21 cellular contexts compared by ENCODE assay signal in genomic region chr20:17808782-17809181, GRCh38.
DNase-seq lines count a peak whose midpoint lies in the region; ATAC-seq and TF ChIP-seq lines count a peak whose summit lies in the region.
"Had no signal": no experiment of that assay in that cellular context is flagged by ENCODE, and none has a peak within 500 bp of the region (broad histone marks: within the 10 kb centered on the region; RNA-seq: fewer than 3 reads in every experiment).

No MANE protein-coding gene starts in this region.

- DNase-seq in GM23248: no peak
- no peak for DNase-seq in colonic mucosa
- no peak for DNase-seq in mesenchymal stem cell
- DNase-seq in stomach: no peak
- no peak for DNase-seq in trophoblast cell
- no peak for DNase-seq in activated CD4-positive, CD25-positive, alpha-beta regulatory T cell treated with anti-CD3 and anti-CD28 coated beads, Interleukin-2, amount 50 U/mL, for 72 hours
- no peak for DNase-seq in COLO829 (ENCODE audit: low spot score)
- DNase-seq: activated CD4-positive, alpha-beta T cell treated with anti-CD3 and anti-CD28 coated beads, Interleukin-2, amount 50 U/mL, for 48 hours; activated naive CD4-positive, alpha-beta T cell; activated T-cell treated with anti-CD3 and anti-CD28 coated beads for 4 hours; CD8-positive, alpha-beta memory T cell; DMS79; kidney glomerular epithelial cell; MG63; mucosa of descending colon; SHP77; stimulated activated CD4-positive, alpha-beta T cell treated with anti-CD3 and anti-CD28 coated beads, Interleukin-1b, Interleukin-23, amount 100 ng/mL, for 48 hours; stimulated activated naive CD4-positive, alpha-beta T cell treated with Interleukin-2 at 50 U/mL for 16 hours had no signal

- intact Hi-C loops in colonic mucosa (cut with DNase I): no loop called here
- intact Hi-C loops in stomach (cut with DNase I; ENCODE audit: low total_unique reads): no loop called here

- no peak for ATAC-seq in HG03469 (IDR thresholded peaks at IDR 0.05; ENCODE audit: unreplicated experiment)
- ATAC-seq: HCT116, mucosa of descending colon had no signal

- peak overlapping the region in 1 of 2 experiments; percentile 42 for H3K4ac ChIP-seq in mesenchymal stem cell (ENCODE audit: low read depth in 1 of 2, low read length in 2 of 2)
- no peak overlapping the region for H3K4ac ChIP-seq in trophoblast cell (ENCODE audit: low read depth, low read length)

- H2BK12ac ChIP-seq in mesenchymal stem cell (ENCODE audit: low read length in 2 of 2) (peak overlapping the region in 1 of 2 experiments; percentile 52), trophoblast cell (ENCODE audit: low read length) (no peak overlapping the region)

- peak overlapping the region; percentile 72 for H4K91ac ChIP-seq in mesenchymal stem cell (ENCODE audit: low read length)
- no peak overlapping the region for H4K91ac ChIP-seq in trophoblast cell (ENCODE audit: low read depth, low read length)

- H3K36me3 ChIP-seq in GM23248 (ENCODE audit: low read depth): no peaks in the 10 kb centered on the region
- H3K36me3 ChIP-seq in colonic mucosa: no peaks in the 10 kb centered on the region
- H3K36me3 ChIP-seq in mesenchymal stem cell (ENCODE audit: control insufficient read depth in 1 of 2, insufficient read depth in 2 of 2, low read depth in 1 of 2, low read length in 2 of 2): no peaks in the 10 kb centered on the region
- H3K36me3 ChIP-seq in stomach: no peaks in the 10 kb centered on the region
- no peaks in the 10 kb centered on the region for H3K36me3 ChIP-seq in trophoblast cell (ENCODE audit: control insufficient read depth in 1 of 2, insufficient read depth in 2 of 2, low read length in 2 of 2)
- H3K36me3 ChIP-seq: MG63 had no signal

- H3K79me1 ChIP-seq in mesenchymal stem cell (replicated peaks; ENCODE audit: low read length, poor library complexity, severe bottlenecking): no peaks in the 10 kb centered on the region
- peaks cover 4% of the 10 kb centered on the region for H3K79me1 ChIP-seq in trophoblast cell (ENCODE audit: low read length)

- H3F3A ChIP-seq in GM23248 (ENCODE audit: insufficient read depth): peaks cover 14% of the 10 kb centered on the region

- H3K79me2 ChIP-seq in GM23248 (ENCODE audit: insufficient read depth) (no peaks in the 10 kb centered on the region), trophoblast cell (ENCODE audit: control insufficient read depth, insufficient read depth, low read length, poor library complexity) (no peaks in the 10 kb centered on the region)

- no peaks in the 10 kb centered on the region for H4K20me1 ChIP-seq in GM23248 (ENCODE audit: insufficient read depth)

- 79 to 84% methylated on average over 5 of the region's 5 CpGs for WGBS in GM23248 (ENCODE audit: low coverage in 1 of 2, low lambda C conversion rate in 2 of 2, missing lambda C conversion rate in 2 of 2), 2 experiments
- 73% methylated on average over 4 of the region's 5 CpGs for WGBS in mesenchymal stem cell
- 70 to 88% (median 74%) methylated on average over 5 of the region's 5 CpGs for WGBS in stomach, 5 donors
- WGBS in trophoblast cell (ENCODE audit: extremely low coverage, insufficient coverage, insufficient read length): no CpG with 5 or more reads among the region's 5 CpGs

- H4K12ac ChIP-seq in trophoblast cell (ENCODE audit: low read depth, low read length): no peak overlapping the region

- no peaks in the 10 kb centered on the region for H3K27me3 ChIP-seq in GM23248 (replicated peaks; ENCODE audit: insufficient read depth)
- no peaks in the 10 kb centered on the region for H3K27me3 ChIP-seq in colonic mucosa
- no peaks in the 10 kb centered on the region for H3K27me3 ChIP-seq in mesenchymal stem cell (ENCODE audit: control insufficient read depth in 1 of 2, insufficient read depth in 1 of 2, low read length in 2 of 2)
- no peaks in the 10 kb centered on the region for H3K27me3 ChIP-seq in stomach
- no peaks in the 10 kb centered on the region for H3K27me3 ChIP-seq in trophoblast cell (ENCODE audit: insufficient read depth, low read length)
- H3K27me3 ChIP-seq: MG63 had no signal

- no peak overlapping the region for H3K23ac ChIP-seq in mesenchymal stem cell (ENCODE audit: low read length in 2 of 2)
- H3K23ac ChIP-seq in trophoblast cell (ENCODE audit: low read length): no peak overlapping the region

- H4K8ac ChIP-seq in mesenchymal stem cell (ENCODE audit: low read length) (peak overlapping the region; percentile 69), trophoblast cell (ENCODE audit: low read depth, low read length) (no peak overlapping the region)

- H3K9ac ChIP-seq in GM23248 (no peak overlapping the region), colonic mucosa (ENCODE audit: low read depth in 2 of 2, low read length in 2 of 2) (no peak overlapping the region), mesenchymal stem cell (ENCODE audit: low read length) (peak overlapping the region; percentile 90), trophoblast cell (ENCODE audit: low read length) (no peak overlapping the region)

- TF ChIP-seq CTCF in colonic mucosa (IDR thresholded peaks at IDR 0.05) (no peak), stomach (IDR thresholded peaks at IDR 0.05) (no peak)

- no peaks in the 10 kb centered on the region for H3K9me3 ChIP-seq in GM23248 (ENCODE audit: low read depth)
- no peaks in the 10 kb centered on the region for H3K9me3 ChIP-seq in colonic mucosa
- H3K9me3 ChIP-seq in mesenchymal stem cell (ENCODE audit: control insufficient read depth, low read length): no peaks in the 10 kb centered on the region
- H3K9me3 ChIP-seq in stomach: no peaks in the 10 kb centered on the region
- H3K9me3 ChIP-seq in trophoblast cell (ENCODE audit: insufficient read depth, low read depth, low read length): no peaks in the 10 kb centered on the region
- H3K9me3 ChIP-seq: MG63, mucosa of descending colon had no signal

- in situ Hi-C loops in GM23248 (cut with MboI): no loop called here

- H2BK15ac ChIP-seq in mesenchymal stem cell (ENCODE audit: low read depth, poor library complexity, severe bottlenecking): no peak overlapping the region

- H3K9me2 ChIP-seq in GM23248 (ENCODE audit: insufficient read depth): no peaks in the 10 kb centered on the region

- H3K4me1 ChIP-seq in GM23248 (ENCODE audit: insufficient read depth) (peaks cover 31% of the 10 kb centered on the region), colonic mucosa (peaks cover 5% of the 10 kb centered on the region), mesenchymal stem cell (ENCODE audit: control insufficient read depth, insufficient read depth, low read depth, low read length) (peaks cover 17% of the 10 kb centered on the region), stomach (peaks cover 20 to 55% (median 36%) of the 10 kb centered on the region in 4 donors), trophoblast cell (ENCODE audit: control insufficient read depth in 1 of 2, insufficient read depth in 2 of 2, low read length in 2 of 2) (peaks cover 0 to 8% of the 10 kb centered on the region in 2 experiments)

- no peak overlapping the region for H2AK5ac ChIP-seq in mesenchymal stem cell (ENCODE audit: low read length, severe bottlenecking)
- no peak overlapping the region for H2AK5ac ChIP-seq in trophoblast cell (ENCODE audit: low read length)

- peak overlapping the region; percentile 56 for H3K4me2 ChIP-seq in GM23248 (ENCODE audit: unreplicated experiment)
- H3K4me2 ChIP-seq in mesenchymal stem cell (ENCODE audit: low read length, poor library complexity, severe bottlenecking): no peak overlapping the region
- no peak overlapping the region for H3K4me2 ChIP-seq in trophoblast cell (ENCODE audit: low read length)

- H2AFZ ChIP-seq in GM23248 (0 out of 2 replicates have a peak overlapping the region, but pooled peaks have one; percentile 92), mesenchymal stem cell (ENCODE audit: low read depth, low read length) (no peak overlapping the region), trophoblast cell (ENCODE audit: insufficient read depth, low read length, poor library complexity) (no peak overlapping the region)

- H3K14ac ChIP-seq in mesenchymal stem cell (ENCODE audit: low read length in 2 of 2): no peak overlapping the region
- H3K14ac ChIP-seq in trophoblast cell (ENCODE audit: low read length): no peak overlapping the region

- TF ChIP-seq POLR2A in stomach (IDR thresholded peaks at IDR 0.05): no peak

- H3K27ac ChIP-seq in GM23248: peak overlapping the region; percentile 61; the same call in 1 of the 2 replicates
- H3K27ac ChIP-seq in colonic mucosa: peak overlapping the region; percentile 17
- no peak overlapping the region for H3K27ac ChIP-seq in mesenchymal stem cell (ENCODE audit: low read length, poor library complexity, severe bottlenecking)
- peak overlapping the region in 4 of 5 donors; percentile 63 to 83 (median 79) for H3K27ac ChIP-seq in stomach
- no peak overlapping the region for H3K27ac ChIP-seq in trophoblast cell (ENCODE audit: low read depth, low read length)
- H3K27ac ChIP-seq: VCaP had no signal

- H2BK120ac ChIP-seq in mesenchymal stem cell (ENCODE audit: low read depth, low read length) (no peak overlapping the region), trophoblast cell (ENCODE audit: insufficient read depth, low read length, poor library complexity) (no peak overlapping the region)

- no peak for TF ChIP-seq EP300 in stomach (IDR thresholded peaks at IDR 0.05)

- H3K18ac ChIP-seq in mesenchymal stem cell (ENCODE audit: low read depth in 1 of 2, low read length in 2 of 2): peak overlapping the region; percentile 28 to 67
- H3K18ac ChIP-seq in trophoblast cell (ENCODE audit: low read length): no peak overlapping the region

- H2BK5ac ChIP-seq in mesenchymal stem cell (ENCODE audit: low read depth, low read length, poor library complexity, severe bottlenecking): no peak overlapping the region
- H2BK5ac ChIP-seq in trophoblast cell (ENCODE audit: low read depth, low read length, poor library complexity): no peak overlapping the region

- H3K4me3 ChIP-seq in GM23248 (no peak overlapping the region), colonic mucosa (no peak overlapping the region), mesenchymal stem cell (ENCODE audit: insufficient read depth in 1 of 2, low read depth in 1 of 2, low read length in 2 of 2) (no peak overlapping the region), stomach (no peak overlapping the region), trophoblast cell (ENCODE audit: low read depth, low read length) (no peak overlapping the region)
- H3K4me3 ChIP-seq: MG63, mucosa of descending colon had no signal

Comparison
In these comparisons a context has a peak if more than half of its experiments do, and no peak if none do; other contexts are left out.
1. H3K27ac ChIP-seq: peak in GM23248 (single experiment), colonic mucosa (single experiment) and stomach (4 of 5); none in mesenchymal stem cell (single experiment) and trophoblast cell (single experiment).